1 cellular context compared by ENCODE assay signal in genomic region chr2:95314964-95315611, GRCh38.
A peak's percentile ranks its signal among the peaks of the same experiment; 100 is the strongest.
TF ChIP-seq lines count a peak whose summit lies in the region.

No MANE protein-coding gene starts in this region.

TF ChIP-seq in HepG2, 621 proteins besides CTCF, POLR2A, EP300 and RAD21 (continues in another document):
- TF ChIP-seq ZNF687 (CRISPR knock-in tag; IDR thresholded peaks at IDR 0.05) (0 out of 2 replicates have a peak, but pooled peaks have one; percentile 15), BCL3 (CRISPR knock-in tag; IDR thresholded peaks at IDR 0.05) (no peak), JDP2 (CRISPR knock-in tag; IDR thresholded peaks at IDR 0.05; ENCODE audit: borderline replicate concordance) (no peak), GATAD2A (CRISPR knock-in tag; IDR thresholded peaks at IDR 0.05) (0 out of 2 replicates have a peak, but pooled peaks have one; percentile 14), ZSCAN22 (CRISPR knock-in tag; IDR thresholded peaks at IDR 0.05) (no peak), MXD3 (CRISPR knock-in tag; IDR thresholded peaks at IDR 0.05) (0 out of 2 replicates have a peak, but pooled peaks have one; percentile 13), NR3C1 (CRISPR knock-in tag; IDR thresholded peaks at IDR 0.05) (no peak), STAG1 (CRISPR knock-in tag; IDR thresholded peaks at IDR 0.05) (peak; percentile 85), SAP130 (CRISPR knock-in tag; IDR thresholded peaks at IDR 0.05; ENCODE audit: low read depth) (no peak), ATF7-NPFF (CRISPR knock-in tag; IDR thresholded peaks at IDR 0.05; ENCODE audit: low read depth) (0 out of 2 replicates have a peak, but pooled peaks have one; percentile 27), KDM2A (CRISPR knock-in tag; IDR thresholded peaks at IDR 0.05; ENCODE audit: borderline replicate concordance, low read depth) (peak; percentile 61; the same call in 1 of the 2 replicates), AKAP8 (CRISPR knock-in tag; IDR thresholded peaks at IDR 0.05) (no peak), MIER3 (CRISPR knock-in tag; IDR thresholded peaks at IDR 0.05; ENCODE audit: borderline replicate concordance) (0 out of 2 replicates have a peak, but pooled peaks have one; percentile 36), MTERF4 (CRISPR knock-in tag; IDR thresholded peaks at IDR 0.05) (no peak), NCOR1 (IDR thresholded peaks at IDR 0.05; ENCODE audit: borderline replicate concordance, low read length) (no peak), SMC3 (IDR thresholded peaks at IDR 0.05; ENCODE audit: low read length) (peak; percentile 86), HOXA9 (CRISPR knock-in tag; IDR thresholded peaks at IDR 0.05; ENCODE audit: borderline replicate concordance) (no peak), ZNF704 (CRISPR knock-in tag; IDR thresholded peaks at IDR 0.05; ENCODE audit: borderline replicate concordance) (no peak), NFKB2 (CRISPR knock-in tag; IDR thresholded peaks at IDR 0.05; ENCODE audit: borderline replicate concordance) (0 out of 2 replicates have a peak, but pooled peaks have one; percentile 21), ZNF280D (CRISPR knock-in tag; IDR thresholded peaks at IDR 0.05) (no peak), KAT8 (CRISPR knock-in tag; IDR thresholded peaks at IDR 0.05) (no peak), SSRP1 (CRISPR knock-in tag; IDR thresholded peaks at IDR 0.05) (no peak), ONECUT2 (CRISPR knock-in tag; IDR thresholded peaks at IDR 0.05) (no peak), KDM3A (CRISPR knock-in tag; IDR thresholded peaks at IDR 0.05; ENCODE audit: low read depth) (no peak), PCBP1 (IDR thresholded peaks at IDR 0.05; ENCODE audit: borderline replicate concordance, low read depth, low read length) (no peak), TBX3 (IDR thresholded peaks at IDR 0.05; ENCODE audit: borderline replicate concordance) (no peak), ZFP91 (CRISPR knock-in tag; IDR thresholded peaks at IDR 0.05; ENCODE audit: borderline replicate concordance) (peak; percentile 15; the same call in 1 of the 2 replicates), AKNA (CRISPR knock-in tag; IDR thresholded peaks at IDR 0.05; ENCODE audit: borderline replicate concordance) (no peak), CEBPZ (IDR thresholded peaks at IDR 0.05; ENCODE audit: low read length) (no peak), ZBTB33 (CRISPR knock-in tag; IDR thresholded peaks at IDR 0.05) (no peak), ZNF451 (CRISPR knock-in tag; IDR thresholded peaks at IDR 0.05) (no peak)
